ENCODE assay signal across 18 cellular contexts in the genomic region with DNA sequence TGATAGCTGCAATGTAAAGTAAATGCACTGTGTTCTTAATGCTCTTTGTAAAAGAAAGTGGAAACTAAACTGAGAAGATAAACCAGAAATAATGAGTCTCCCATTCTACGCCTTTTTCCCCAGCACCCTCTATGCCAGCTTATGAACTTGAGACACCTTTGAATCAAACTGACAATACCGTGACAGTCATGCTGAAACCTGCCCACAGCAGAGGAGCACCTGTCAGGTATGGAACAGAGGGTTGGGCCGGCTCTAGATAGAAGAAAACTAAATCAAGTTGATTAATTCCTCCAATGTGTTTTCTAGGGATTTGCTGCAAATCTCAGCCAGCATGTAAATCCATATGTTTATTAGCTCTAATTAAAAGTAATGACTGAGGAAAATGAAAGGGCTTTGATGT.
"Had no signal": no experiment of that assay in that cellular context is flagged by ENCODE, and none has a peak within 500 bp of the region (broad histone marks: within the 10 kb centered on the region; RNA-seq: fewer than 3 reads in every experiment).

No MANE protein-coding gene starts in this region.

- H3K27me3 ChIP-seq: ascending aorta, dorsolateral prefrontal cortex had no signal

- H3K9me3 ChIP-seq: ascending aorta, thoracic aorta had no signal

- H3K4me1 ChIP-seq: ascending aorta, parathyroid adenoma had no signal

- H3K36me3 ChIP-seq: thoracic aorta had no signal

- FAIRE-seq: endometrium had no signal

- H3K4me3 ChIP-seq: ascending aorta, dorsolateral prefrontal cortex, lung, thoracic aorta had no signal

- H3K27ac ChIP-seq: ascending aorta, dorsolateral prefrontal cortex, parathyroid adenoma, thoracic aorta, VCaP had no signal

- DNase-seq: activated CD4-positive, alpha-beta T cell treated with anti-CD3 and anti-CD28 coated beads for 48 hours; activated CD8-positive, alpha-beta memory T cell treated with anti-CD3 and anti-CD28 coated beads, Interleukin-2, amount 50 U/mL, for 48 hours; activated CD8-positive, alpha-beta T cell treated with anti-CD3 and anti-CD28 coated beads, Interleukin-2, amount 10 ng/mL, durations not matched to agents 7 days and 5 days; activated naive CD4-positive, alpha-beta T cell; activated naive CD8-positive, alpha-beta T cell treated with anti-CD3 and anti-CD28 coated beads, Interleukin-2, amount 50 U/mL, for 24 hours; dorsolateral prefrontal cortex; foreskin melanocyte; left colon; naive thymus-derived CD4-positive, alpha-beta T cell; retina; stimulated activated CD4-positive, alpha-beta T cell treated with anti-CD3 and anti-CD28 coated beads, Interleukin-4, amount 100 ng/mL, for 4 hours; stimulated activated naive CD8-positive, alpha-beta T cell treated with anti-CD3 and anti-CD28 coated beads, Interleukin-15, amount 100 ng/mL, for 72 hours had no signal

- ATAC-seq: activated CD8-positive, alpha-beta T cell treated with anti-CD3 and anti-CD28 coated beads, Interleukin-2, amount 10 ng/mL, durations not matched to agents 7 days and 5 days; activated naive CD8-positive, alpha-beta T cell treated with anti-CD3 and anti-CD28 coated beads, Interleukin-2, amount 50 U/mL, for 24 hours; left colon; naive thymus-derived CD4-positive, alpha-beta T cell; stimulated activated naive CD8-positive, alpha-beta T cell treated with anti-CD3 and anti-CD28 coated beads, Interleukin-15, amount 100 ng/mL, for 72 hours had no signal
